ENCODE assay signal across 11 cellular contexts in genomic region chr17:9360610-9361571, GRCh38.
A peak's percentile ranks its signal among the peaks of the same experiment; 100 is the strongest.
DNase-seq lines count a peak whose midpoint lies in the region; ATAC-seq and TF ChIP-seq lines count a peak whose summit lies in the region.
"Had no signal": no experiment of that assay in that cellular context is flagged by ENCODE, and none has a peak within 500 bp of the region (broad histone marks: within the 10 kb centered on the region; RNA-seq: fewer than 3 reads in every experiment).

No MANE protein-coding gene starts in this region.

- no peak overlapping the region for H3K27ac Mint-ChIP-seq in activated CD8-positive, alpha-beta T cell treated with anti-CD3 and anti-CD28 coated beads, Interleukin-2, amount 10 ng/mL, durations not matched to agents 7 days and 5 days
- H3K27ac Mint-ChIP-seq: stimulated activated naive CD8-positive, alpha-beta T cell treated with anti-CD3 and anti-CD28 coated beads, Interleukin-15, Interleukin-2, amounts not matched to agents 100 ng/mL and 50 ng/mL, for 24 hours had no signal

- peaks cover 0 to 2% of the 10 kb centered on the region in 2 experiments; a peak in 2 of 4 replicates for H3K4me1 ChIP-seq in SK-N-SH (ENCODE audit: control insufficient read depth in 1 of 2, insufficient read depth in 2 of 2, low read depth in 1 of 2, low read length in 1 of 2)
- H3K4me1 ChIP-seq in heart right ventricle = peaks cover 0 to 25% (median 6%) of the 10 kb centered on the region in 9 donors

- CTCF ChIA-PET in SK-N-SH (lab: Yijun Ruan, JAX) = interaction anchor here (0.6 kb wide), 2 partner anchors 25 to 40 kb away, joined by 3 read pairs; no protein-coding TSS in a partner anchor
- CTCF ChIA-PET in activated CD8-positive, alpha-beta T cell treated with anti-CD3 and anti-CD28 coated beads, Interleukin-2, amount 10 ng/mL, durations not matched to agents 7 days and 5 days (lab: Charles Lee) = no interaction called here

- no peaks in the 10 kb centered on the region for H3K27me3 Mint-ChIP-seq in activated CD8-positive, alpha-beta T cell treated with anti-CD3 and anti-CD28 coated beads, Interleukin-2, amount 10 ng/mL, durations not matched to agents 7 days and 5 days (ENCODE audit: low read depth)
- H3K27me3 Mint-ChIP-seq: stimulated activated naive CD8-positive, alpha-beta T cell treated with anti-CD3 and anti-CD28 coated beads, Interleukin-15, Interleukin-2, amounts not matched to agents 100 ng/mL and 50 ng/mL, for 24 hours had no signal

- H3K4me1 Mint-ChIP-seq in activated CD8-positive, alpha-beta T cell treated with anti-CD3 and anti-CD28 coated beads, Interleukin-2, amount 10 ng/mL, durations not matched to agents 7 days and 5 days (ENCODE audit: low read depth) = no peaks in the 10 kb centered on the region

- H4K20me1 ChIP-seq in SK-N-SH (ENCODE audit: insufficient read depth) = no peaks in the 10 kb centered on the region

- peak; percentile 71 to 94 (median 90) for ATAC-seq in heart right ventricle
- ATAC-seq in activated CD8-positive, alpha-beta T cell treated with anti-CD3 and anti-CD28 coated beads, Interleukin-2, amount 10 ng/mL, durations not matched to agents 7 days and 5 days = no peak

- H3K36me3 ChIP-seq in SK-N-SH (replicated peaks in 1 of 2; ENCODE audit: control insufficient read depth in 1 of 2, insufficient read depth in 2 of 2, low read length in 1 of 2) (no peaks in the 10 kb centered on the region), heart right ventricle (no peaks in the 10 kb centered on the region)

- no peak overlapping the region for H3K27ac ChIP-seq in SK-N-SH (ENCODE audit: low read depth in 2 of 2, low read length in 1 of 2)
- peak overlapping the region in 3 of 10 donors; percentile 0 to 54 (median 37) for H3K27ac ChIP-seq in heart right ventricle

- WGBS in SK-N-SH (ENCODE audit: low lambda C conversion rate) = 74% methylated on average over 16 of the region's 17 CpGs
- WGBS in heart right ventricle, 2 donors = 59 to 66% methylated on average over 17 of the region's 17 CpGs

- intact Hi-C loops in heart right ventricle (cut with DNase I) = no loop called here

- no peak for TF ChIP-seq CTCF in SK-N-SH (IDR thresholded peaks at IDR 0.05)
- TF ChIP-seq CTCF in heart right ventricle (IDR thresholded peaks at IDR 0.05) = no peak

- H3K4me3 ChIP-seq in SK-N-SH (ENCODE audit: low read depth in 2 of 2, low read length in 1 of 2) = no peak overlapping the region
- peak overlapping the region in 1 of 10 donors; percentile 5 for H3K4me3 ChIP-seq in heart right ventricle

- POLR2A ChIA-PET in SK-N-SH (lab: Yijun Ruan, JAX) = no interaction called here
- POLR2A ChIA-PET in activated CD8-positive, alpha-beta T cell treated with anti-CD3 and anti-CD28 coated beads, Interleukin-2, amount 10 ng/mL, durations not matched to agents 7 days and 5 days (lab: Charles Lee) = no interaction called here

- no peak overlapping the region for H3K4me3 Mint-ChIP-seq in activated CD8-positive, alpha-beta T cell treated with anti-CD3 and anti-CD28 coated beads, Interleukin-2, amount 10 ng/mL, durations not matched to agents 7 days and 5 days
- H3K4me3 Mint-ChIP-seq: stimulated activated naive CD8-positive, alpha-beta T cell treated with anti-CD3 and anti-CD28 coated beads, Interleukin-15, Interleukin-2, amounts not matched to agents 100 ng/mL and 50 ng/mL, for 24 hours had no signal

- H3K27me3 ChIP-seq in SK-N-SH (ENCODE audit: insufficient read depth) = no peaks in the 10 kb centered on the region
- H3K27me3 ChIP-seq in heart right ventricle = no peaks in the 10 kb centered on the region

- no peak for TF ChIP-seq EP300 in SK-N-SH (IDR thresholded peaks at IDR 0.05; ENCODE audit: borderline replicate concordance in 1 of 2, low read depth in 1 of 2, low read length in 1 of 2)

- DNase-seq in Daoy (ENCODE audit: low read depth) = peak; percentile 15
- DNase-seq in SK-N-SH = no peak
- DNase-seq in heart right ventricle = peak in 1 of 2 donors; percentile 11
- DNase-seq in retina = peak; percentile 52
- DNase-seq in activated CD8-positive, alpha-beta memory T cell treated with anti-CD3 and anti-CD28 coated beads, Interleukin-2, amount 50 U/mL, for 48 hours = no peak
- DNase-seq in activated CD8-positive, alpha-beta T cell treated with anti-CD3 and anti-CD28 coated beads, Interleukin-2, amount 10 ng/mL, durations not matched to agents 7 days and 5 days = no peak
- no peak for DNase-seq in NCI-H1105 treated with DMSO at 0.1 percent for 48 hours (lab: John Stamatoyannopoulos, UW)
- no peak for DNase-seq in NCI-H2107 treated with DMSO at 0.1 percent for 48 hours (lab: John Stamatoyannopoulos, UW; ENCODE audit: unreplicated experiment)
- DNase-seq: NCI-H1092, SW 1271 had no signal

- H3K9me3 Mint-ChIP-seq in activated CD8-positive, alpha-beta T cell treated with anti-CD3 and anti-CD28 coated beads, Interleukin-2, amount 10 ng/mL, durations not matched to agents 7 days and 5 days (ENCODE audit: insufficient read depth) = no peaks in the 10 kb centered on the region
- H3K9me3 Mint-ChIP-seq: stimulated activated naive CD8-positive, alpha-beta T cell treated with anti-CD3 and anti-CD28 coated beads, Interleukin-15, Interleukin-2, amounts not matched to agents 100 ng/mL and 50 ng/mL, for 24 hours had no signal

- H3K4me2 ChIP-seq in SK-N-SH = no peak overlapping the region

- no peaks in the 10 kb centered on the region for H3K9me2 ChIP-seq in SK-N-SH

- H3K9me3 ChIP-seq in SK-N-SH = no peaks in the 10 kb centered on the region
- H3K9me3 ChIP-seq in heart right ventricle = no peaks in the 10 kb centered on the region

- H2AFZ ChIP-seq in SK-N-SH (ENCODE audit: low read depth) = no peak overlapping the region

- H3K79me2 ChIP-seq in SK-N-SH (ENCODE audit: insufficient read depth) = no peaks in the 10 kb centered on the region

- H3K36me3 Mint-ChIP-seq in activated CD8-positive, alpha-beta T cell treated with anti-CD3 and anti-CD28 coated beads, Interleukin-2, amount 10 ng/mL, durations not matched to agents 7 days and 5 days (ENCODE audit: low read depth) = no peaks in the 10 kb centered on the region

- no peaks in the 10 kb centered on the region for H3F3A ChIP-seq in SK-N-SH (replicated peaks; ENCODE audit: insufficient read depth)

- no peak for TF ChIP-seq RAD21 in SK-N-SH (IDR thresholded peaks at IDR 0.05; ENCODE audit: low read length)

- no peak overlapping the region for H3K9ac ChIP-seq in SK-N-SH

TF ChIP-seq in SK-N-SH, 30 proteins besides CTCF, POLR2A, EP300 and RAD21:
- TF ChIP-seq NRF1 (IDR thresholded peaks at IDR 0.05; ENCODE audit: low read depth, low read length) (no peak), EZH2phosphoT487 (IDR thresholded peaks at IDR 0.05; ENCODE audit: borderline replicate concordance, low read depth) (no peak), YY1 (IDR thresholded peaks at IDR 0.05; ENCODE audit: low read depth) (no peak), MXI1 (IDR thresholded peaks at IDR 0.05; ENCODE audit: low read depth, low read length) (no peak), TEAD4 (IDR thresholded peaks at IDR 0.05; ENCODE audit: borderline replicate concordance, insufficient read depth) (no peak), TAF1 (IDR thresholded peaks at IDR 0.05; ENCODE audit: borderline replicate concordance, low read depth, low read length) (no peak)
- TF ChIP-seq, protein P1, sequence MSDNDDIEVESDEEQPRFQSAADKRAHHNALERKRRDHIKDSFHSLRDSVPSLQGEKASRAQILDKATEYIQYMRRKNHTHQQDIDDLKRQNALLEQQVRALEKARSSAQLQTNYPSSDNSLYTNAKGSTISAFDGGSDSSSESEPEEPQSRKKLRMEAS (IDR thresholded peaks at IDR 0.05; ENCODE audit: low read depth) = peak; percentile 38; the same call in 1 of the 2 replicates

Comparison
In these comparisons a context has a peak if more than half of its experiments do, and no peak if none do; other contexts are left out.
1. DNase-seq: peak in Daoy (single experiment) and retina (single experiment); none in SK-N-SH (single experiment), activated CD8-positive, alpha-beta memory T cell treated with anti-CD3 and anti-CD28 coated beads, Interleukin-2, amount 50 U/mL, for 48 hours (single experiment), activated CD8-positive, alpha-beta T cell treated with anti-CD3 and anti-CD28 coated beads, Interleukin-2, amount 10 ng/mL, durations not matched to agents 7 days and 5 days (single experiment), NCI-H1105 treated with DMSO at 0.1 percent for 48 hours (single experiment) and NCI-H2107 treated with DMSO at 0.1 percent for 48 hours (single experiment).